1 cellular context compared by ENCODE assay signal in the genomic region with DNA sequence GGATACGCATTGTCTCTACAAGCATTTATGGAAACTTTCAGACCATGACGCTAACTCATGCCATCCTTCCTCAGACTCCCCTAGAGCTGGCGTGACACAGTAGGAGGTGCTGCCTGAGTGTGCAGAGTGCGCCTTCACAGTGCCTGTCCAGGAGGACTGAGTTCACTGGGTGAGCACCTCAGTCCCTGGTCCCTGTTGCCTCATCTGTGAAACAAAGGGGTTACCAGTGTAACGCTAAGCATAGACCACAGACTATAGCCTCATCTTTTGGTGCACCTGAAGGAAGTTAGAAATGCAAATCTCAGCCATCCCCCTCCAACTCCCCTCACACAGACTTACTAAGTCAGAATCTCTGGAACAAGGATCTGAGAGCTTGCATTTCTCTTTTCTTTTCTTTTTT.
TF ChIP-seq lines count a peak whose summit lies in the region.

No MANE protein-coding gene starts in this region.

TF ChIP-seq in GM23338, 12 proteins besides CTCF, POLR2A, EP300 and RAD21:
- TF ChIP-seq EZH2phosphoT487 (IDR thresholded peaks at IDR 0.05; ENCODE audit: unreplicated experiment), result no peak
- TF ChIP-seq POLR2AphosphoS5 (IDR thresholded peaks at IDR 0.05; ENCODE audit: low read depth), result no peak
- TF ChIP-seq ZNF331 (CRISPR knock-in tag; IDR thresholded peaks at IDR 0.05; ENCODE audit: low read depth), result no peak
- TF ChIP-seq CREB1 (CRISPR knock-in tag; IDR thresholded peaks at IDR 0.05; ENCODE audit: low read depth), result no peak
- TF ChIP-seq STAT1 (IDR thresholded peaks at IDR 0.05; ENCODE audit: unreplicated experiment), result no peak
- TF ChIP-seq, protein P1, sequence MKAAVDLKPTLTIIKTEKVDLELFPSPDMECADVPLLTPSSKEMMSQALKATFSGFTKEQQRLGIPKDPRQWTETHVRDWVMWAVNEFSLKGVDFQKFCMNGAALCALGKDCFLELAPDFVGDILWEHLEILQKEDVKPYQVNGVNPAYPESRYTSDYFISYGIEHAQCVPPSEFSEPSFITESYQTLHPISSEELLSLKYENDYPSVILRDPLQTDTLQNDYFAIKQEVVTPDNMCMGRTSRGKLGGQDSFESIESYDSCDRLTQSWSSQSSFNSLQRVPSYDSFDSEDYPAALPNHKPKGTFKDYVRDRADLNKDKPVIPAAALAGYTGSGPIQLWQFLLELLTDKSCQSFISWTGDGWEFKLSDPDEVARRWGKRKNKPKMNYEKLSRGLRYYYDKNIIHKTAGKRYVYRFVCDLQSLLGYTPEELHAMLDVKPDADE (IDR thresholded peaks at IDR 0.05), result no peak
- TF ChIP-seq JUNB (IDR thresholded peaks at IDR 0.05; ENCODE audit: unreplicated experiment), result no peak
- no peak for TF ChIP-seq EZH2 (IDR thresholded peaks at IDR 0.05; ENCODE audit: low read depth, unreplicated experiment)
- TF ChIP-seq, protein P2, sequence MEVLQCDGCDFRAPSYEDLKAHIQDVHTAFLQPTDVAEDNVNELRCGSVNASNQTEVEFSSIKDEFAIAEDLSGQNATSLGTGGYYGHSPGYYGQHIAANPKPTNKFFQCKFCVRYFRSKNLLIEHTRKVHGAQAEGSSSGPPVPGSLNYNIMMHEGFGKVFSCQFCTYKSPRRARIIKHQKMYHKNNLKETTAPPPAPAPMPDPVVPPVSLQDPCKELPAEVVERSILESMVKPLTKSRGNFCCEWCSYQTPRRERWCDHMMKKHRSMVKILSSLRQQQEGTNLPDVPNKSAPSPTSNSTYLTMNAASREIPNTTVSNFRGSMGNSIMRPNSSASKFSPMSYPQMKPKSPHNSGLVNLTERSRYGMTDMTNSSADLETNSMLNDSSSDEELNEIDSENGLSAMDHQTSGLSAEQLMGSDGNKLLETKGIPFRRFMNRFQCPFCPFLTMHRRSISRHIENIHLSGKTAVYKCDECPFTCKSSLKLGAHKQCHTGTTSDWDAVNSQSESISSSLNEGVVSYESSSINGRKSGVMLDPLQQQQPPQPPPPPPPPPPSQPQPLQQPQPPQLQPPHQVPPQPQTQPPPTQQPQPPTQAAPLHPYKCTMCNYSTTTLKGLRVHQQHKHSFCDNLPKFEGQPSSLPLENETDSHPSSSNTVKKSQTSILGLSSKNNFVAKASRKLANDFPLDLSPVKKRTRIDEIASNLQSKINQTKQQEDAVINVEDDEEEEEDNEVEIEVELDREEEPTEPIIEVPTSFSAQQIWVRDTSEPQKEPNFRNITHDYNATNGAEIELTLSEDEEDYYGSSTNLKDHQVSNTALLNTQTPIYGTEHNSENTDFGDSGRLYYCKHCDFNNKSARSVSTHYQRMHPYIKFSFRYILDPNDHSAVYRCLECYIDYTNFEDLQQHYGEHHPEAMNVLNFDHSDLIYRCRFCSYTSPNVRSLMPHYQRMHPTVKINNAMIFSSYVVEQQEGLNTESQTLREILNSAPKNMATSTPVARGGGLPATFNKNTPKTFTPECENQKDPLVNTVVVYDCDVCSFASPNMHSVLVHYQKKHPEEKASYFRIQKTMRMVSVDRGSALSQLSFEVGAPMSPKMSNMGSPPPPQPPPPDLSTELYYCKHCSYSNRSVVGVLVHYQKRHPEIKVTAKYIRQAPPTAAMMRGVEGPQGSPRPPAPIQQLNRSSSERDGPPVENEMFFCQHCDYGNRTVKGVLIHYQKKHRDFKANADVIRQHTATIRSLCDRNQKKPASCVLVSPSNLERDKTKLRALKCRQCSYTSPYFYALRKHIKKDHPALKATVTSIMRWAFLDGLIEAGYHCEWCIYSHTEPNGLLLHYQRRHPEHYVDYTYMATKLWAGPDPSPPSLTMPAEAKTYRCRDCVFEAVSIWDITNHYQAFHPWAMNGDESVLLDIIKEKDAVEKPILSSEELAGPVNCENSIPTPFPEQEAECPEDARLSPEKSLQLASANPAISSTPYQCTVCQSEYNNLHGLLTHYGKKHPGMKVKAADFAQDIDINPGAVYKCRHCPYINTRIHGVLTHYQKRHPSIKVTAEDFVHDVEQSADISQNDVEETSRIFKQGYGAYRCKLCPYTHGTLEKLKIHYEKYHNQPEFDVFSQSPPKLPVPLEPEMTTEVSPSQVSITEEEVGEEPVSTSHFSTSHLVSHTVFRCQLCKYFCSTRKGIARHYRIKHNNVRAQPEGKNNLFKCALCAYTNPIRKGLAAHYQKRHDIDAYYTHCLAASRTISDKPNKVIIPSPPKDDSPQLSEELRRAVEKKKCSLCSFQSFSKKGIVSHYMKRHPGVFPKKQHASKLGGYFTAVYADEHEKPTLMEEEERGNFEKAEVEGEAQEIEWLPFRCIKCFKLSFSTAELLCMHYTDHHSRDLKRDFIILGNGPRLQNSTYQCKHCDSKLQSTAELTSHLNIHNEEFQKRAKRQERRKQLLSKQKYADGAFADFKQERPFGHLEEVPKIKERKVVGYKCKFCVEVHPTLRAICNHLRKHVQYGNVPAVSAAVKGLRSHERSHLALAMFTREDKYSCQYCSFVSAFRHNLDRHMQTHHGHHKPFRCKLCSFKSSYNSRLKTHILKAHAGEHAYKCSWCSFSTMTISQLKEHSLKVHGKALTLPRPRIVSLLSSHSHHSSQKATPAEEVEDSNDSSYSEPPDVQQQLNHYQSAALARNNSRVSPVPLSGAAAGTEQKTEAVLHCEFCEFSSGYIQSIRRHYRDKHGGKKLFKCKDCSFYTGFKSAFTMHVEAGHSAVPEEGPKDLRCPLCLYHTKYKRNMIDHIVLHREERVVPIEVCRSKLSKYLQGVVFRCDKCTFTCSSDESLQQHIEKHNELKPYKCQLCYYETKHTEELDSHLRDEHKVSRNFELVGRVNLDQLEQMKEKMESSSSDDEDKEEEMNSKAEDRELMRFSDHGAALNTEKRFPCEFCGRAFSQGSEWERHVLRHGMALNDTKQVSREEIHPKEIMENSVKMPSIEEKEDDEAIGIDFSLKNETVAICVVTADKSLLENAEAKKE (CRISPR knock-in tag; IDR thresholded peaks at IDR 0.05), result no peak
- TF ChIP-seq, protein P3, sequence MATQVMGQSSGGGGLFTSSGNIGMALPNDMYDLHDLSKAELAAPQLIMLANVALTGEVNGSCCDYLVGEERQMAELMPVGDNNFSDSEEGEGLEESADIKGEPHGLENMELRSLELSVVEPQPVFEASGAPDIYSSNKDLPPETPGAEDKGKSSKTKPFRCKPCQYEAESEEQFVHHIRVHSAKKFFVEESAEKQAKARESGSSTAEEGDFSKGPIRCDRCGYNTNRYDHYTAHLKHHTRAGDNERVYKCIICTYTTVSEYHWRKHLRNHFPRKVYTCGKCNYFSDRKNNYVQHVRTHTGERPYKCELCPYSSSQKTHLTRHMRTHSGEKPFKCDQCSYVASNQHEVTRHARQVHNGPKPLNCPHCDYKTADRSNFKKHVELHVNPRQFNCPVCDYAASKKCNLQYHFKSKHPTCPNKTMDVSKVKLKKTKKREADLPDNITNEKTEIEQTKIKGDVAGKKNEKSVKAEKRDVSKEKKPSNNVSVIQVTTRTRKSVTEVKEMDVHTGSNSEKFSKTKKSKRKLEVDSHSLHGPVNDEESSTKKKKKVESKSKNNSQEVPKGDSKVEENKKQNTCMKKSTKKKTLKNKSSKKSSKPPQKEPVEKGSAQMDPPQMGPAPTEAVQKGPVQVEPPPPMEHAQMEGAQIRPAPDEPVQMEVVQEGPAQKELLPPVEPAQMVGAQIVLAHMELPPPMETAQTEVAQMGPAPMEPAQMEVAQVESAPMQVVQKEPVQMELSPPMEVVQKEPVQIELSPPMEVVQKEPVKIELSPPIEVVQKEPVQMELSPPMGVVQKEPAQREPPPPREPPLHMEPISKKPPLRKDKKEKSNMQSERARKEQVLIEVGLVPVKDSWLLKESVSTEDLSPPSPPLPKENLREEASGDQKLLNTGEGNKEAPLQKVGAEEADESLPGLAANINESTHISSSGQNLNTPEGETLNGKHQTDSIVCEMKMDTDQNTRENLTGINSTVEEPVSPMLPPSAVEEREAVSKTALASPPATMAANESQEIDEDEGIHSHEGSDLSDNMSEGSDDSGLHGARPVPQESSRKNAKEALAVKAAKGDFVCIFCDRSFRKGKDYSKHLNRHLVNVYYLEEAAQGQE (IDR thresholded peaks at IDR 0.05; ENCODE audit: unreplicated experiment), result no peak
- no peak for TF ChIP-seq NANOG (IDR thresholded peaks at IDR 0.05; ENCODE audit: borderline replicate concordance)
